Comparison of ENCODE assay signal across 1 cellular context in the genomic region with DNA sequence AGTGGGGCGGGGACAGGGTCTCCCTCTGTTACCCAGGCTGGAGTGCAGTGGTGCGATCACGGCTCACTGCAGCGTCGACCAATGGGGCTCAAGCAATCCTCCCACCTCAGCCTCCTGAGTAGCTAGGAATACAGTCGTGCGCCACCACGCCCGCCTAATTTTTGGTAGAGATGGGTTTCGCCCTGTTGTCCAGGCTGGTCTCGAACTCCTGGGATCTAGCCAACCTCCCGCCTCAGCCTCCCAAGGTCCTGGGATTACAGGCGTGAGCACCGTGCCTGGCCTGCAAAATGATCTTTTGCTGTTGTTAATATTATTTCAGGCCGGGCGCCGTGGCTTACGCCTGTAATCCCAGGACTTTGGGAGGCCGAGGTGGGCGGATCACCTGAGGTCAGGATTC.
TF ChIP-seq lines count a peak whose summit lies in the region.

No MANE protein-coding gene starts in this region.

TF ChIP-seq in WTC11, 78 proteins besides CTCF, POLR2A, EP300 and RAD21 (continued from another document):
- TF ChIP-seq, protein P1, sequence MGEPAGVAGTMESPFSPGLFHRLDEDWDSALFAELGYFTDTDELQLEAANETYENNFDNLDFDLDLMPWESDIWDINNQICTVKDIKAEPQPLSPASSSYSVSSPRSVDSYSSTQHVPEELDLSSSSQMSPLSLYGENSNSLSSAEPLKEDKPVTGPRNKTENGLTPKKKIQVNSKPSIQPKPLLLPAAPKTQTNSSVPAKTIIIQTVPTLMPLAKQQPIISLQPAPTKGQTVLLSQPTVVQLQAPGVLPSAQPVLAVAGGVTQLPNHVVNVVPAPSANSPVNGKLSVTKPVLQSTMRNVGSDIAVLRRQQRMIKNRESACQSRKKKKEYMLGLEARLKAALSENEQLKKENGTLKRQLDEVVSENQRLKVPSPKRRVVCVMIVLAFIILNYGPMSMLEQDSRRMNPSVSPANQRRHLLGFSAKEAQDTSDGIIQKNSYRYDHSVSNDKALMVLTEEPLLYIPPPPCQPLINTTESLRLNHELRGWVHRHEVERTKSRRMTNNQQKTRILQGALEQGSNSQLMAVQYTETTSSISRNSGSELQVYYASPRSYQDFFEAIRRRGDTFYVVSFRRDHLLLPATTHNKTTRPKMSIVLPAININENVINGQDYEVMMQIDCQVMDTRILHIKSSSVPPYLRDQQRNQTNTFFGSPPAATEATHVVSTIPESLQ (CRISPR knock-in tag; IDR thresholded peaks at IDR 0.05), result no peak
